ENCODE assay signal across 8 cellular contexts in genomic region chr2:135742307-135742838, GRCh38. TPM values are rescaled to one million over a fixed set of nuclear protein-coding genes. Genes with fewer than 3 reads are reported as not detected.
DNase-seq lines count a peak whose midpoint lies in the region; ATAC-seq and TF ChIP-seq lines count a peak whose summit lies in the region.

No MANE protein-coding gene starts in this region.

- peaks cover 29% of the 10 kb centered on the region for H3K4me1 Mint-ChIP-seq in nephron progenitor cell

- H3K9me3 ChIP-seq in uterus: no peaks in the 10 kb centered on the region

- H3K27me3 ChIP-seq in uterus: no peaks in the 10 kb centered on the region

- H3K4me3 Mint-ChIP-seq in nephron progenitor cell: peak overlapping the region; percentile 97

- DNase-seq in NCI-H526 treated with DMSO at 0.1 percent for 48 hours (lab: John Stamatoyannopoulos, UW): peak; percentile 60
- DNase-seq in activated CD8-positive, alpha-beta memory T cell treated with anti-CD3 and anti-CD28 coated beads, Interleukin-2, amount 50 U/mL, for 48 hours: peak; percentile 80
- peak; percentile 60 for DNase-seq in fibroblast of pulmonary artery (ENCODE audit: low read depth)
- peak; percentile 70 for DNase-seq in nephron progenitor cell
- DNase-seq in uterus: peak; percentile 19 to 40

- H3K36me3 Mint-ChIP-seq in nephron progenitor cell (ENCODE audit: low read depth): peaks cover 37% of the 10 kb centered on the region

- no peaks in the 10 kb centered on the region for H3K27me3 Mint-ChIP-seq in nephron progenitor cell (ENCODE audit: low read depth, poor library complexity)

- peak in 1 of 2 donors; percentile 9 for TF ChIP-seq POLR2A in uterus (IDR thresholded peaks at IDR 0.05)

- H3K36me3 ChIP-seq in uterus: no peaks in the 10 kb centered on the region

- peaks cover 4% of the 10 kb centered on the region for H3K9me3 Mint-ChIP-seq in nephron progenitor cell

- peak overlapping the region; percentile 95 for H3K27ac ChIP-seq in C4-2B
- H3K27ac ChIP-seq in uterus: peak overlapping the region; percentile 97 to 99

- H3K4me3 ChIP-seq in fibroblast of pulmonary artery (replicated peaks; ENCODE audit: low read depth, low read length) (peak overlapping the region; percentile 90), uterus (peak overlapping the region; percentile 64 to 90)

- H3K4me1 ChIP-seq in uterus: peaks cover 0 to 8% of the 10 kb centered on the region in 2 donors

- peak; percentile 22 for ATAC-seq in GM18870 (IDR thresholded peaks at IDR 0.05; ENCODE audit: unreplicated experiment)
- ATAC-seq in HG03097 (IDR thresholded peaks at IDR 0.05; ENCODE audit: low FRiP score, unreplicated experiment): peak; percentile 21

- H3K27ac Mint-ChIP-seq in nephron progenitor cell: peak overlapping the region; percentile 100

- TF ChIP-seq CTCF in C4-2B (conservative IDR thresholded peaks at IDR 0.05): no peak
- no peak for TF ChIP-seq CTCF in fibroblast of pulmonary artery (IDR thresholded peaks at IDR 0.05; ENCODE audit: low read length, missing control alignments)
- no peak for TF ChIP-seq CTCF in nephron progenitor cell (IDR thresholded peaks at IDR 0.05)
- TF ChIP-seq CTCF in uterus (IDR thresholded peaks at IDR 0.05): no peak

- intact Hi-C loops in uterus (cut with DNase I; ENCODE audit: low total_unique reads): no loop called here

RNA-seq across cellular contexts. Expression of gene UBXN4, which starts 0.7 kb away (rescaled TPM):
- total RNA-seq in uterus: 100 to 1,000 TPM in 2 of 4 donors, 10 to 100 TPM in 2; 24.7 to 116 (median 71.4) TPM

Comparison
In these comparisons a context has a peak if more than half of its experiments do, and no peak if none do; other contexts are left out.
1. Peak in every context shown above with its lines: DNase-seq, ATAC-seq, H3K4me3 ChIP-seq and H3K27ac ChIP-seq.
2. DNase-seq: peak in every context shown above with its lines; median percentile 80 in activated CD8-positive, alpha-beta memory T cell treated with anti-CD3 and anti-CD28 coated beads, Interleukin-2, amount 50 U/mL, for 48 hours; 70 in nephron progenitor cell; 60 in NCI-H526 treated with DMSO at 0.1 percent for 48 hours; 60 in fibroblast of pulmonary artery; 30 in uterus.